Comparison of ENCODE assay signal across 20 cellular contexts in the genomic region with DNA sequence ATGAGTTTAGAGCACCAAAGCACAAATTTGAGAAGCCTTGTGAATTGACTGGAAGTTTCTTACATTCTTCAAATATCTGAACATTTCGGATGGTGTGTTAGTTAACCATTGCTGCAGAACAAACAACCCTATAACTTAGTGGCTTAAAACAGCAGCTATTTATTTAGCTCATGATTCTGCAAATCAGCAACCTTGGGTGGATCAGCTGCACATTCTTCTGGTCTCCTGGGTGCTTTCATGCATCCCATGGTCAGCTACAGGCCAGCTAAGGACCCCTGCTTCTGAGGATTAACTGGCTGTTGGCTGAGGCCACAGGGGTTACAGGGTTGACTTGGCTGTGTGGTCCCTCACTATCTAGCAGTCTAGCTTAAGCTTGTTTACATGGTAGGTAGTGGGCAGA.
DNase-seq lines count a peak whose midpoint lies in the region; ATAC-seq and TF ChIP-seq lines count a peak whose summit lies in the region.
"Had no signal": no experiment of that assay in that cellular context is flagged by ENCODE, and none has a peak within 500 bp of the region (broad histone marks: within the 10 kb centered on the region; RNA-seq: fewer than 3 reads in every experiment).

No MANE protein-coding gene starts in this region.

- no peak for TF ChIP-seq EP300 in upper lobe of left lung (IDR thresholded peaks at IDR 0.05)

- no peaks in the 10 kb centered on the region for H3K9me3 Mint-ChIP-seq in endodermal cell

- H3K27ac ChIP-seq in left ventricle myocardium inferior (replicated peaks) (peak overlapping the region; percentile 75), endodermal cell (ENCODE audit: low read depth, low read length) (no peak overlapping the region), thyroid gland (peak overlapping the region; percentile 81 to 86 (median 83)), upper lobe of left lung (no peak overlapping the region)
- H3K27ac ChIP-seq: 22Rv1, C4-2B, PC-9 had no signal

- no peak overlapping the region for H3K4me3 ChIP-seq in left ventricle myocardium inferior
- peak overlapping the region; percentile 12 for H3K4me3 ChIP-seq in endodermal cell (ENCODE audit: low read length)
- H3K4me3 ChIP-seq in thyroid gland (replicated peaks in 1 of 3): no peak overlapping the region
- H3K4me3 ChIP-seq in upper lobe of left lung: no peak overlapping the region
- H3K4me3 ChIP-seq: GM23248, PC-9 had no signal

- H3K9me3 ChIP-seq in left ventricle myocardium inferior (replicated peaks) (no peaks in the 10 kb centered on the region), endodermal cell (ENCODE audit: control insufficient read depth, low read length) (no peaks in the 10 kb centered on the region), thyroid gland (no peaks in the 10 kb centered on the region), upper lobe of left lung (no peaks in the 10 kb centered on the region)

- peaks cover 27% of the 10 kb centered on the region for H3K4me1 Mint-ChIP-seq in endodermal cell

- 89 to 100% methylated on average over 1 of the region's 1 CpG for WGBS in endodermal cell (ENCODE audit: insufficient coverage in 1 of 2, insufficient read length in 1 of 2), 2 experiments
- 19 to 31% methylated on average over 1 of the region's 1 CpG for whole genome bisulfite sequencing in thyroid gland, 2 donors
- WGBS in upper lobe of left lung, 2 donors: 85 to 95% methylated on average over 1 of the region's 1 CpG

- H3K27me3 ChIP-seq in left ventricle myocardium inferior (ENCODE audit: low read depth) (no peaks in the 10 kb centered on the region), endodermal cell (ENCODE audit: control insufficient read depth, insufficient read depth, low read length, poor library complexity, severe bottlenecking) (no peaks in the 10 kb centered on the region), thyroid gland (no peaks in the 10 kb centered on the region), upper lobe of left lung (no peaks in the 10 kb centered on the region)

- no peak for TF ChIP-seq CTCF in left ventricle myocardium inferior (IDR thresholded peaks at IDR 0.05; ENCODE audit: borderline replicate concordance)
- TF ChIP-seq CTCF in endodermal cell (conservative IDR thresholded peaks at IDR 0.05): no peak
- no peak for TF ChIP-seq CTCF in thyroid gland (IDR thresholded peaks at IDR 0.05)
- no peak for TF ChIP-seq CTCF in upper lobe of left lung (IDR thresholded peaks at IDR 0.05)

- H3K27me3 Mint-ChIP-seq in endodermal cell (ENCODE audit: insufficient read depth): no peaks in the 10 kb centered on the region

- no peak overlapping the region for H3K9ac ChIP-seq in endodermal cell (ENCODE audit: extremely low read depth, low read length, poor library complexity, severe bottlenecking)
- H3K9ac ChIP-seq: GM23248 had no signal

- intact Hi-C loops in left ventricle myocardium inferior (cut with micrococcal nuclease): no loop called here
- intact Hi-C loops in Right ventricle myocardium superior (cut with DNase I): no loop called here
- intact Hi-C loops in thyroid gland (cut with DNase I): no loop called here

- H3K36me3 ChIP-seq in left ventricle myocardium inferior (no peaks in the 10 kb centered on the region), endodermal cell (ENCODE audit: control insufficient read depth, insufficient read depth, low read length) (no peaks in the 10 kb centered on the region), thyroid gland (no peaks in the 10 kb centered on the region), upper lobe of left lung (no peaks in the 10 kb centered on the region)

- no peak overlapping the region for H3K27ac Mint-ChIP-seq in endodermal cell

- TF ChIP-seq POLR2A in thyroid gland (IDR thresholded peaks at IDR 0.05) (no peak), upper lobe of left lung (IDR thresholded peaks at IDR 0.05) (no peak)

- no peak for ATAC-seq in Right ventricle myocardium superior (ENCODE audit: poor library complexity)
- no peak for ATAC-seq in HG03139 (IDR thresholded peaks at IDR 0.05; ENCODE audit: unreplicated experiment)
- no peak for ATAC-seq in upper lobe of left lung (ENCODE audit: low FRiP score in 2 of 2)

- DNase-seq in left ventricle myocardium inferior: no peak
- no peak for DNase-seq in Right ventricle myocardium superior
- peak; percentile 66 for DNase-seq in endodermal cell
- DNase-seq in myocyte (ENCODE audit: low read depth): peak; percentile 75
- DNase-seq in thyroid gland: peak; percentile 43 to 49
- no peak for DNase-seq in CD1c-positive myeloid dendritic cell (ENCODE audit: extremely low spot score)
- no peak for DNase-seq in upper lobe of left lung
- DNase-seq: COR-L47, DMS53, GM23248, Karpas-422, MM.1S, NCI-H1105, NCI-H187, NCI-H446 treated with DMSO at 0.1 percent for 48 hours, NCI-H748 treated with DMSO at 0.1 percent for 48 hours had no signal

- no peaks in the 10 kb centered on the region for H3K36me3 Mint-ChIP-seq in endodermal cell (ENCODE audit: low read depth)

- no peak overlapping the region for H3K4me3 Mint-ChIP-seq in endodermal cell

- H3K4me1 ChIP-seq in left ventricle myocardium inferior: peaks cover 42% of the 10 kb centered on the region
- H3K4me1 ChIP-seq in endodermal cell (ENCODE audit: control insufficient read depth, insufficient read depth, low read length): peaks cover 13% of the 10 kb centered on the region
- peaks cover 54 to 57% of the 10 kb centered on the region in 2 donors for H3K4me1 ChIP-seq in thyroid gland
- peaks cover 13 to 16% (median 14%) of the 10 kb centered on the region in 4 donors for H3K4me1 ChIP-seq in upper lobe of left lung

Comparison
In these comparisons a context has a peak if more than half of its experiments do, and no peak if none do; other contexts are left out.
1. DNase-seq: peak in endodermal cell (single experiment), myocyte (single experiment) and thyroid gland (2 of 2); none in left ventricle myocardium inferior (single experiment), Right ventricle myocardium superior (single experiment), CD1c-positive myeloid dendritic cell (single experiment) and upper lobe of left lung (0 of 2).
2. H3K27ac ChIP-seq: peak in left ventricle myocardium inferior (single experiment) and thyroid gland (3 of 3); none in endodermal cell (single experiment) and upper lobe of left lung (0 of 4).